3 cellular contexts compared by ENCODE assay signal in the genomic region with DNA sequence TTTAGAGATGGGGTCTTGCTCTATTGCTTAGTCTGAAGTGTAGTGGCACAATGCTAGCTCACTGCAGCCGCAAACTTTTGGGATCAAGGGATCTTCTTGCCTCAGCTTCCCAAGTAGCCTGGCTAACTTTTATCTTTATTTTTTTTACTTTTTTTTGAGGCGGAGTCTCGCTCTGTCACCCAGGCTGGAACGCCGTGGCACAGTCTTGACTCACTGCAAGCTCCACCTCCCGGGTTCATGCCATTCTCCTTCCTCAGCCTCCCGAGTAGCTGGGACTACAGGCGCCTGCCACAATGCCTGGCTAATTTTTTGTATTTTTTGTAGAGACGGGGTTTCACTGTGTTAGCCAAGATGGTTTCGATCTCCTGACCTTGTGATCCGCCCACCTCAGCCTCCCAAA. TPM values are rescaled to one million over a fixed set of nuclear protein-coding genes. Genes with fewer than 3 reads are reported as not detected.
"Had no signal": no experiment of that assay in that cellular context is flagged by ENCODE, and none has a peak within 500 bp of the region (broad histone marks: within the 10 kb centered on the region; RNA-seq: fewer than 3 reads in every experiment).

No MANE protein-coding gene starts in this region.

RNA-seq across cellular contexts. Expression of a gene that starts 47.4 kb away (rescaled TPM):
- total RNA-seq: GM23338, H1, IMR-90 had no signal
